Comparison of ENCODE assay signal across 24 cellular contexts in the genomic region with DNA sequence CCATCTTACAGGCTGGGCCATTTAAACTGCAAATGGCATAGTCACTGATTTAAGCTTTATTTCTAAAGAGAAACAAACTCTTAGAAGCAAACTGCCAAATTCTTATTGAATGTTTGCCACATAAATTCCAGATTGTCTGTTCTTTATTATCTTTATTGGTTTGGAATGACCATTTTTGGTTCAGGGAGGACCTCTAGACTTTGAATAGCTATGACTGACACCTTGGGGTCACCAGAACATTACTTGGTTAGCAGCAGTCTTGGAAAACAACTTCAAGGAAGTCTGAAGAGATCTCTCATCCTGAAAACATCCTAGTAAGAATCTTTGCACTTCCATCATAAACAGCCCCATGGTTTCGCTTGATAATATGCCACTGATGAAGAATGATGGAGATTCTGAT.
"Had no signal": no experiment of that assay in that cellular context is flagged by ENCODE, and none has a peak within 500 bp of the region (broad histone marks: within the 10 kb centered on the region; RNA-seq: fewer than 3 reads in every experiment).

No MANE protein-coding gene starts in this region.

- H3K9me3 ChIP-seq: mucosa of descending colon, prostate gland, testis had no signal

- DNase-seq: activated B cell treated with CpG ODN at 0.5 μM for 24 hours; activated CD4-positive, alpha-beta T cell treated with anti-CD3 and anti-CD28 coated beads for 4 hours; activated CD8-positive, alpha-beta T cell treated with anti-CD3 and anti-CD28 coated beads, Interleukin-2, amount 10 ng/mL, durations not matched to agents 7 days and 5 days; activated naive CD4-positive, alpha-beta T cell treated with Interleukin-2 at 50 U/mL for 16 hours; activated naive CD8-positive, alpha-beta T cell treated with anti-CD3 and anti-CD28 coated beads, Interleukin-2, amount 10 ng/mL, durations not matched to agents 7 days and 5 days; activated T-cell treated with anti-CD3 and anti-CD28 coated beads, Interleukin-2, amount 50 U/mL, for 24 hours; amygdala; cortex of kidney; erythroblast; mesenchymal stem cell; mucosa of descending colon; naive B cell; right cardiac atrium; stimulated activated CD4-positive, alpha-beta T cell treated with anti-CD3 and anti-CD28 coated beads, Interleukin-4, amount 100 ng/mL, for 1 hour; stimulated activated naive CD8-positive, alpha-beta T cell treated with anti-CD3 and anti-CD28 coated beads, Interleukin-15, amount 100 ng/mL, for 72 hours; testis had no signal

- H3K27ac ChIP-seq: prostate gland, testis had no signal

- H3K4me1 Mint-ChIP-seq: activated B cell treated with CpG ODN at 0.5 μM for 24 hours; central memory CD8-positive, alpha-beta T cell; naive B cell; stimulated activated naive CD8-positive, alpha-beta T cell treated with anti-CD3 and anti-CD28 coated beads, Interleukin-15, amount 100 ng/mL, for 72 hours had no signal

- H3K36me3 ChIP-seq: prostate gland had no signal

- H3K27me3 Mint-ChIP-seq: activated B cell treated with CpG ODN at 0.5 μM for 24 hours; activated naive CD8-positive, alpha-beta T cell treated with anti-CD3 and anti-CD28 coated beads, Interleukin-2, amount 10 ng/mL, durations not matched to agents 7 days and 5 days; activated T-cell treated with anti-CD3 and anti-CD28 coated beads, Interleukin-2, amount 50 U/mL, for 24 hours; central memory CD8-positive, alpha-beta T cell; stimulated activated naive CD8-positive, alpha-beta T cell treated with anti-CD3 and anti-CD28 coated beads, Interleukin-15, amount 100 ng/mL, for 72 hours had no signal

- FAIRE-seq: endometrium, TTC549 had no signal

- H3K27ac Mint-ChIP-seq: activated B cell treated with CpG ODN at 0.5 μM for 24 hours; activated CD8-positive, alpha-beta T cell treated with anti-CD3 and anti-CD28 coated beads, Interleukin-2, amount 10 ng/mL, durations not matched to agents 7 days and 5 days; activated naive CD8-positive, alpha-beta T cell treated with anti-CD3 and anti-CD28 coated beads, Interleukin-2, amount 10 ng/mL, durations not matched to agents 7 days and 5 days; activated T-cell treated with anti-CD3 and anti-CD28 coated beads, Interleukin-2, amount 50 U/mL, for 24 hours; activated T-helper 2 cell treated with anti-CD3 and anti-CD28 coated beads, Interferon-gamma antibody, Interleukin-2, Interleukin-4, amounts not matched to agents 10 μg/mL and 5 μg/mL and 100 μg/mL, durations not matched to agents 14 hours and 24 hours and 36 hours; T-helper 2 cell treated with Interferon-gamma antibody and Interleukin-4, amounts not matched to agents 5 μg/mL and 100 μg/mL, for 36 hours had no signal

- H3K36me3 Mint-ChIP-seq: activated naive CD8-positive, alpha-beta T cell treated with anti-CD3 and anti-CD28 coated beads, Interleukin-2, amount 10 ng/mL, durations not matched to agents 7 days and 5 days; naive B cell had no signal

- H3K4me3 Mint-ChIP-seq: activated B cell treated with CpG ODN at 0.5 μM for 24 hours; activated CD8-positive, alpha-beta T cell treated with anti-CD3 and anti-CD28 coated beads, Interleukin-2, amount 10 ng/mL, durations not matched to agents 7 days and 5 days; activated naive CD8-positive, alpha-beta T cell treated with anti-CD3 and anti-CD28 coated beads, Interleukin-2, amount 10 ng/mL, durations not matched to agents 7 days and 5 days; activated T-cell treated with anti-CD3 and anti-CD28 coated beads, Interleukin-2, amount 50 U/mL, for 24 hours; central memory CD8-positive, alpha-beta T cell; neural crest cell; stimulated activated naive CD8-positive, alpha-beta T cell treated with anti-CD3 and anti-CD28 coated beads, Interleukin-15, amount 100 ng/mL, for 72 hours; T-helper 2 cell treated with Interferon-gamma antibody and Interleukin-4, amounts not matched to agents 5 μg/mL and 100 μg/mL, for 36 hours had no signal

- H3K27me3 ChIP-seq: testis had no signal

- H3K4me1 ChIP-seq: prostate gland, testis had no signal

- H3K4me3 ChIP-seq: mucosa of descending colon, prostate gland, skin epidermis, testis had no signal

- H3K9me3 Mint-ChIP-seq: activated B cell treated with CpG ODN at 0.5 μM for 24 hours; activated T-helper 2 cell treated with anti-CD3 and anti-CD28 coated beads, Interferon-gamma antibody, Interleukin-2, Interleukin-4, amounts not matched to agents 10 μg/mL and 5 μg/mL and 100 μg/mL, durations not matched to agents 14 hours and 24 hours and 36 hours; central memory CD8-positive, alpha-beta T cell; T-helper 2 cell treated with Interferon-gamma antibody and Interleukin-4, amounts not matched to agents 5 μg/mL and 100 μg/mL, for 36 hours had no signal
